In the genomic region with DNA sequence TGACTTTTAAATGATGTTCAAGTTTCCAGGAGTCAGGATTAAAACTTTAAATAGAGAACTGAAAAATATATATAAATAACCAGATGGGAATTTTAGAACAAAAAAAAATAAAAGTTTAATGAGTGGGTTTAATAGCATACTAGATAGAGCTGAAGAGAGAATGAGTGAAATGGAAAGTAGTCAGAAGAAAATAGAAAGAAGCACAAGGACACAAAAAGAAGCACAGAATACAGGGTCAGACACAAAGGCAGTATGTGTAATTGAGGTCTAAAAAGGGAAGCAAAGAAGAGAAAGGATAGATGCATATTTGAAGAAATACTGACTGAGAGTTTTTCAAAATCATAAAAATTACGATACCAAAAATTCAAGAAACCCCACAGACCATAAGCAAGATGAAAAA, we compare ENCODE assay signal across 26 cellular contexts.
"Had no signal": no experiment of that assay in that cellular context is flagged by ENCODE, and none has a peak within 500 bp of the region (broad histone marks: within the 10 kb centered on the region; RNA-seq: fewer than 3 reads in every experiment).

No MANE protein-coding gene starts in this region.

- H3K27ac ChIP-seq: left lung, lower lobe of right lung, pancreas, prostate gland, sigmoid colon, spleen, suprapubic skin, thoracic aorta, tibial artery, upper lobe of right lung had no signal

- ATAC-seq: left colon; left lung; lower lobe of right lung; naive thymus-derived CD8-positive, alpha-beta T cell; pancreas; right cardiac atrium; stimulated activated effector memory CD8-positive, alpha-beta T cell treated with anti-CD3 and anti-CD28 coated beads, Interleukin-12 subunit alpha, Interleukin-12 subunit beta, amount 100 ng/mL, for 72 hours; upper lobe of right lung had no signal

- H3K36me3 ChIP-seq: left lung, lower lobe of right lung, pancreas, prostate gland, sigmoid colon, spleen, suprapubic skin, thoracic aorta, tibial artery, upper lobe of right lung had no signal

- H3K4me3 ChIP-seq: left lung, lower lobe of right lung, pancreas, prostate gland, sigmoid colon, spleen, suprapubic skin, thoracic aorta, tibial artery, upper lobe of right lung had no signal

- H3K4me1 ChIP-seq: left lung, lower lobe of right lung, pancreas, prostate gland, sigmoid colon, spleen, suprapubic skin, upper lobe of right lung had no signal

- DNase-seq: immature natural killer cell; kidney; left colon; left lung; lower lobe of right lung; mammary epithelial cell; mesenchymal stem cell; naive thymus-derived CD8-positive, alpha-beta T cell; nucleus accumbens; pancreas; posterior cingulate gyrus; retina; right cardiac atrium; sigmoid colon; small intestine; spleen; stimulated activated CD4-positive, alpha-beta T cell treated with anti-CD3 and anti-CD28 coated beads, Interleukin-4, amount 100 ng/mL, for 24 hours; stimulated activated naive CD4-positive, alpha-beta T cell; tibial artery; trophoblast cell; upper lobe of right lung had no signal

- H3K9me3 ChIP-seq: pancreas, prostate gland had no signal

- FAIRE-seq: kidney, pancreas, small intestine, urothelium cell line had no signal

- H3K27me3 ChIP-seq: left lung, sigmoid colon, spleen, suprapubic skin, tibial artery, upper lobe of right lung had no signal
